In genomic region chr2:219253753-219254589, GRCh38 we compare ENCODE assay signal across 8 cellular contexts. TPM values are rescaled to one million over a fixed set of nuclear protein-coding genes. Genes with fewer than 3 reads are reported as not detected.
DNase-seq lines count a peak whose midpoint lies in the region; ATAC-seq and TF ChIP-seq lines count a peak whose summit lies in the region.

TUBA4A (minus strand) TSS chr2:219253918; CDS start chr2:219253858, 60 bp downstream.

- no peak for TF ChIP-seq EP300 in gastroesophageal sphincter (IDR thresholded peaks at IDR 0.05)

- H3K9me3 ChIP-seq in gastroesophageal sphincter: no peaks in the 10 kb centered on the region

- H3K27me3 ChIP-seq in gastroesophageal sphincter: peaks cover 10% of the 10 kb centered on the region

- TF ChIP-seq POLR2A in gastroesophageal sphincter (IDR thresholded peaks at IDR 0.05): peak; percentile 92 to 93

- ATAC-seq in GM21737 (IDR thresholded peaks at IDR 0.05; ENCODE audit: unreplicated experiment): peak; percentile 45
- peak; percentile 87 for ATAC-seq in gastroesophageal sphincter

- H3K36me3 ChIP-seq in gastroesophageal sphincter: peaks cover 0 to 23% of the 10 kb centered on the region in 2 donors

- no CpG with 5 or more reads among the region's 76 CpGs for WGBS in gastroesophageal sphincter (ENCODE audit: low coverage in 1 of 2), 2 donors

- peak in 3 of 4 experiments; percentile 29 to 37 (median 33) for TF ChIP-seq CTCF in gastroesophageal sphincter (IDR thresholded peaks at IDR 0.05)

- peak; percentile 87 for DNase-seq in Daoy (ENCODE audit: low read depth)
- peak; percentile 71 for DNase-seq in LHCN-M2 (ENCODE audit: low read depth)
- peak; percentile 63 for DNase-seq in SK-N-DZ (ENCODE audit: low spot score)
- DNase-seq in activated naive CD4-positive, alpha-beta T cell (lab: John Stamatoyannopoulos, UW): peak; percentile 74 to 94 (median 82)
- DNase-seq in nucleus accumbens (lab: John Stamatoyannopoulos, UW): peak; percentile 17 to 89 (median 70)
- DNase-seq in superior temporal gyrus (ENCODE audit: extremely low spot score): peak; percentile 82

- peak within 1 kb of the TSS; percentile 47 to 90 (median 88) for H3K27ac ChIP-seq in gastroesophageal sphincter

- peak within 1 kb of the TSS; percentile 53 to 66 for H3K4me3 ChIP-seq in gastroesophageal sphincter

- H3K4me1 ChIP-seq in gastroesophageal sphincter: peaks cover 0 to 61% (median 26%) of the 10 kb centered on the region in 3 donors

RNA-seq across cellular contexts. Expression of gene TUBA4A, which starts in this region (rescaled TPM):
- 65.0 and 79.9 TPM in 2 replicates for total RNA-seq in Daoy (2014; rRNA removed; shearing (Covaris generic))
- 211 and 235 TPM in 2 replicates for total RNA-seq in LHCN-M2 (2014; rRNA removed)
- polyA plus RNA-seq in LHCN-M2 (2012): 191 TPM
- polyA plus RNA-seq in SK-N-DZ (2014; cell fraction: cytosol; rRNA removed): 13.1 and 17.9 TPM in 2 replicates
- 9.7 and 19.0 TPM in 2 replicates for polyA plus RNA-seq in SK-N-DZ (2014; cell fraction: nucleus; rRNA removed)
- total RNA-seq in gastroesophageal sphincter: 10 to 100 TPM; 33.2 to 89.3 (median 56.2) TPM

Comparison
In these comparisons a context has a peak if more than half of its experiments do, and no peak if none do; other contexts are left out.
1. Peak in every context shown above with its lines: DNase-seq, ATAC-seq, H3K4me3 ChIP-seq and H3K27ac ChIP-seq.